In the genomic region with DNA sequence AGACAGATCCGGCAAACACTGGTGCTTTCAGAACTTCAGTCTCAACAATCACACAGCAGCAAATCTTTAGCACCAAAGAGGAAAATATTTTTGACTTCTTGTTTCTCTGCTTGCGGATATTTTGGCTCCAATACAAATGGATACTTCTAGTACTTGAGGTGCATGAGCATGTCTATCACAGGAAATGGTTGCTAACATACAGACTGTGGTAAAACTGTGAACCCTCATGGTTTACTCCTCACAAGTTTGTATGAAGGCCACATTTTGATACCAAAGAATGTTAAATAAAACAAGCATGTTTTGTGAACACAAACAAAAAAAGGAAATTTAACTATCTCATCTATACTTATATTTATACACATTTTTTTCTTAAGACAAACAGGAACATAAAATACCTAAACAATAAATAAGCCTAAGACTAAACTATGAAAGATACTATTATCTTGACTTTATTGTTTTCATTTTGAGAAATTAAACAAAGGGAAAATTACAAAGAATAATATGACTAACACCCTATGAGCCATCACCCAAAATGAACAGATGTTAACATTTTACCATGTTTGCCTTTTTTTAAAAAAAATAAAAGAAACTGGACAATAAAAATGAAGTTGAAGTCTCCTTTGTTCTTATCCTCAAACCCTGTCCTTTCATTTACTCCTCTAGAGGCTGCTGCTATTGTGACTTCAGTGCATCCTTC, we compare ENCODE assay signal across 21 cellular contexts.
"Had no signal": no experiment of that assay in that cellular context is flagged by ENCODE, and none has a peak within 500 bp of the region (broad histone marks: within the 10 kb centered on the region; RNA-seq: fewer than 3 reads in every experiment).

No MANE protein-coding gene starts in this region.

- H3K27ac Mint-ChIP-seq: activated T-helper 2 cell treated with anti-CD3 and anti-CD28 coated beads, Interferon-gamma antibody, Interleukin-2, Interleukin-4, amounts not matched to agents 10 μg/mL and 5 μg/mL and 100 μg/mL, durations not matched to agents 14 hours and 24 hours and 36 hours; brain had no signal

- ATAC-seq: esophagus mucosa, foreskin keratinocyte, left colon, lower lobe of right lung, right lobe of liver, upper lobe of right lung had no signal

- DNase-seq: activated CD4-positive, CD25-positive, alpha-beta regulatory T cell treated with anti-CD3 and anti-CD28 coated beads, Interleukin-2, amount 50 U/mL, for 72 hours; activated naive CD4-positive, alpha-beta T cell treated with Interleukin-2 at 50 U/mL for 16 hours; caudate nucleus; foreskin keratinocyte; glutamatergic neuron; hippocampal formation; islet precursor cell; left colon; lower lobe of right lung; right lobe of liver; small intestine; stimulated activated CD4-positive, alpha-beta T cell treated with anti-CD3 and anti-CD28 coated beads, Interleukin-15, amount 100 ng/mL, for 24 hours; stimulated activated CD4-positive, alpha-beta T cell treated with anti-CD3 and anti-CD28 coated beads, Interleukin-4, amount 100 ng/mL, for 1 hour; stimulated activated naive CD4-positive, alpha-beta T cell; SW 1271; T-helper 2 cell; upper lobe of right lung had no signal

- H3K9me3 Mint-ChIP-seq: activated T-helper 2 cell treated with anti-CD3 and anti-CD28 coated beads, Interferon-gamma antibody, Interleukin-2, Interleukin-4, amounts not matched to agents 10 μg/mL and 5 μg/mL and 100 μg/mL, durations not matched to agents 14 hours and 24 hours and 36 hours; nephron had no signal

- FAIRE-seq: small intestine had no signal

- H3K4me3 Mint-ChIP-seq: brain, nephron had no signal

- H3K27me3 Mint-ChIP-seq: brain had no signal
